Comparison of ENCODE assay signal across 17 cellular contexts in genomic region chr7:96624954-96625353, GRCh38.
DNase-seq lines count a peak whose midpoint lies in the region; ATAC-seq and TF ChIP-seq lines count a peak whose summit lies in the region.
"Had no signal": no experiment of that assay in that cellular context is flagged by ENCODE, and none has a peak within 500 bp of the region (broad histone marks: within the 10 kb centered on the region; RNA-seq: fewer than 3 reads in every experiment).

No MANE protein-coding gene starts in this region.

- WGBS in H9 (ENCODE audit: extremely low coverage, insufficient read length, low lambda C conversion rate): no CpG with 5 or more reads among the region's 2 CpGs
- WGBS in endodermal cell (ENCODE audit: insufficient coverage in 1 of 2, insufficient read length in 1 of 2), 2 experiments: 33 to 65% methylated on average over 1 to 2 of the region's 2 CpGs

- no peak overlapping the region for H2BK15ac ChIP-seq in H9 (ENCODE audit: low read depth, low read length)

- H3K56ac ChIP-seq in H9 (ENCODE audit: insufficient read length, low read depth, low read length): no peak overlapping the region

- H2AFZ ChIP-seq in GM23338: no peak overlapping the region
- H2AFZ ChIP-seq in H9 (ENCODE audit: low read length): no peak overlapping the region
- no peak overlapping the region for H2AFZ ChIP-seq in PC-3 (ENCODE audit: low read length)

- no peak overlapping the region for H2BK20ac ChIP-seq in H9 (ENCODE audit: low read depth, low read length, poor library complexity, severe bottlenecking)

- no peak overlapping the region for H4K8ac ChIP-seq in H9 (replicated peaks; ENCODE audit: insufficient read length, low read depth, low read length)

- H3K27ac Mint-ChIP-seq in GM23338: no peak overlapping the region
- H3K27ac Mint-ChIP-seq in H9: no peak overlapping the region
- H3K27ac Mint-ChIP-seq in endodermal cell: no peak overlapping the region
- no peak overlapping the region for H3K27ac Mint-ChIP-seq in effector memory CD8-positive, alpha-beta T cell
- H3K27ac Mint-ChIP-seq: CD4-positive, alpha-beta memory T cell; HFFc6 had no signal

- H2AK5ac ChIP-seq in H9 (ENCODE audit: insufficient read length, low read length): no peak overlapping the region

- no peaks in the 10 kb centered on the region for H3K79me1 ChIP-seq in H9 (ENCODE audit: insufficient read depth, low read depth, low read length, poor library complexity, severe bottlenecking)

- H4K5ac ChIP-seq in H9 (ENCODE audit: insufficient read length, low read depth, low read length): no peak overlapping the region

- no peak overlapping the region for H3T11ph ChIP-seq in H9 (ENCODE audit: low read length)

- DNase-seq in GM23338 (ENCODE audit: low spot score) (peak; percentile 31), H9 (peak; percentile 32), NCI-H69 (lab: John Stamatoyannopoulos, UW) (peak; percentile 92), endodermal cell (peak; percentile 72), PC-3 (no peak)
- no peak for DNase-seq in effector memory CD4-positive, alpha-beta T cell
- no peak for DNase-seq in activated T-cell treated with anti-CD3 and anti-CD28 coated beads, Interleukin-2, amount 50 U/mL, for 4 hours
- DNase-seq in effector memory CD8-positive, alpha-beta T cell: no peak
- DNase-seq: C1 segment of cervical spinal cord; Calu3; CD4-positive, alpha-beta memory T cell; COR-L47; DMS53; DMS79 treated with DMSO at 0.1 percent for 48 hours; GF-D8; HFFc6 had no signal

- POLR2A ChIA-PET in PC-3 (lab: Charles Lee; ENCODE audit: unreplicated experiment): no interaction called here

- H4K20me1 ChIP-seq in GM23338 (replicated peaks; ENCODE audit: insufficient read depth): no peaks in the 10 kb centered on the region
- no peaks in the 10 kb centered on the region for H4K20me1 ChIP-seq in H9 (ENCODE audit: control insufficient read depth, insufficient read depth, insufficient read length)
- no peaks in the 10 kb centered on the region for H4K20me1 ChIP-seq in PC-3 (ENCODE audit: low read length)

- H3K4ac ChIP-seq in H9 (ENCODE audit: low read depth, low read length): no peak overlapping the region

- H3K4me3 ChIP-seq in GM23338: no peak overlapping the region
- H3K4me3 ChIP-seq in endodermal cell (ENCODE audit: low read length): no peak overlapping the region
- no peak overlapping the region for H3K4me3 ChIP-seq in PC-3 (ENCODE audit: low read length)
- no peak overlapping the region for H3K4me3 ChIP-seq in effector memory CD4-positive, alpha-beta T cell (ENCODE audit: insufficient read depth, low read depth, low read length, poor library complexity, severe bottlenecking)
- H3K4me3 ChIP-seq: HAP-1 had no signal

- H3K4me3 Mint-ChIP-seq in GM23338 (no peak overlapping the region), H9 (no peak overlapping the region), endodermal cell (no peak overlapping the region)
- no peak overlapping the region for H3K4me3 Mint-ChIP-seq in activated T-cell treated with anti-CD3 and anti-CD28 coated beads, Interleukin-2, amount 50 U/mL, for 4 hours
- H3K4me3 Mint-ChIP-seq in effector memory CD8-positive, alpha-beta T cell: no peak overlapping the region
- H3K4me3 Mint-ChIP-seq: CD4-positive, alpha-beta memory T cell; HFFc6 had no signal

- no peak overlapping the region for H3K14ac ChIP-seq in H9 (ENCODE audit: insufficient read depth, low read length)

- H3K4me1 Mint-ChIP-seq in GM23338: peaks cover 7% of the 10 kb centered on the region; the same call in 2 of the 3 replicates
- H3K4me1 Mint-ChIP-seq in H9: peaks cover 8 to 13% of the 10 kb centered on the region in 2 experiments
- H3K4me1 Mint-ChIP-seq in endodermal cell: peaks cover 16% of the 10 kb centered on the region
- no peaks in the 10 kb centered on the region for H3K4me1 Mint-ChIP-seq in activated T-cell treated with anti-CD3 and anti-CD28 coated beads, Interleukin-2, amount 50 U/mL, for 4 hours (ENCODE audit: low read depth)
- no peaks in the 10 kb centered on the region for H3K4me1 Mint-ChIP-seq in effector memory CD8-positive, alpha-beta T cell (ENCODE audit: low read depth in 2 of 2)
- H3K4me1 Mint-ChIP-seq: CD4-positive, alpha-beta memory T cell had no signal

- no peaks in the 10 kb centered on the region for H3K36me3 ChIP-seq in GM23338 (ENCODE audit: insufficient read depth)
- H3K36me3 ChIP-seq in endodermal cell (ENCODE audit: control insufficient read depth, insufficient read depth, low read length): no peaks in the 10 kb centered on the region
- no peaks in the 10 kb centered on the region for H3K36me3 ChIP-seq in PC-3 (ENCODE audit: low read depth, low read length)
- no peaks in the 10 kb centered on the region for H3K36me3 ChIP-seq in effector memory CD4-positive, alpha-beta T cell (ENCODE audit: control insufficient read depth, insufficient read depth, low read length)
- H3K36me3 ChIP-seq: HAP-1 had no signal

- no TSS peak for BruUV-seq in PC-3 (replicated peaks; lab: Mats Ljungman, UMichigan)

- no peaks in the 10 kb centered on the region for H3F3A ChIP-seq in GM23338 (replicated peaks; ENCODE audit: low read depth)
- no peaks in the 10 kb centered on the region for H3F3A ChIP-seq in PC-3 (ENCODE audit: low read length, unreplicated experiment)

- CTCF ChIA-PET in PC-3 (lab: Charles Lee): interaction anchor here (0.5 kb wide), 1 partner anchor 403 kb away, joined by 3 read pairs; no protein-coding TSS in a partner anchor

- H3K9me3 Mint-ChIP-seq in GM23338: no peaks in the 10 kb centered on the region
- H3K9me3 Mint-ChIP-seq in H9: no peaks in the 10 kb centered on the region
- H3K9me3 Mint-ChIP-seq in endodermal cell: no peaks in the 10 kb centered on the region
- H3K9me3 Mint-ChIP-seq in activated T-cell treated with anti-CD3 and anti-CD28 coated beads, Interleukin-2, amount 50 U/mL, for 4 hours: peaks cover 35% of the 10 kb centered on the region
- peaks cover 7 to 43% of the 10 kb centered on the region in 2 donors for H3K9me3 Mint-ChIP-seq in effector memory CD8-positive, alpha-beta T cell

- H3K9me3 ChIP-seq in H9 (ENCODE audit: control insufficient read depth, low read depth, low read length) (no peaks in the 10 kb centered on the region), endodermal cell (ENCODE audit: control insufficient read depth, low read length) (no peaks in the 10 kb centered on the region), PC-3 (ENCODE audit: low read length) (no peaks in the 10 kb centered on the region)
- H3K9me3 ChIP-seq in effector memory CD4-positive, alpha-beta T cell (ENCODE audit: control insufficient read depth, low read length): no peaks in the 10 kb centered on the region
- H3K9me3 ChIP-seq: HAP-1 had no signal

- H3K4me1 ChIP-seq in GM23338 (ENCODE audit: insufficient read depth) (no peaks in the 10 kb centered on the region), H9 (ENCODE audit: insufficient read depth, low read length) (no peaks in the 10 kb centered on the region), endodermal cell (ENCODE audit: control insufficient read depth, insufficient read depth, low read length) (peaks cover 5% of the 10 kb centered on the region), PC-3 (ENCODE audit: insufficient read depth, low read length) (no peaks in the 10 kb centered on the region)
- no peaks in the 10 kb centered on the region for H3K4me1 ChIP-seq in effector memory CD4-positive, alpha-beta T cell (ENCODE audit: control insufficient read depth, insufficient read depth, low read length, poor library complexity, severe bottlenecking)
- H3K4me1 ChIP-seq: HAP-1 had no signal

- H3K9me2 ChIP-seq in GM23338 (ENCODE audit: insufficient read depth) (0 out of 2 replicates have a peak, but pooled peaks cover 5% of the 10 kb centered on the region), PC-3 (replicated peaks; ENCODE audit: low read length) (no peaks in the 10 kb centered on the region)

- ATAC-seq in GM23338 (peak; percentile 85), PC-3 (no peak)
- ATAC-seq in activated T-cell treated with anti-CD3 and anti-CD28 coated beads, Interleukin-2, amount 50 U/mL, for 4 hours: no peak
- no peak for ATAC-seq in effector memory CD8-positive, alpha-beta T cell (replicated peaks)

- no peaks in the 10 kb centered on the region for H3K79me2 ChIP-seq in GM23338 (replicated peaks; ENCODE audit: insufficient read depth)
- no peaks in the 10 kb centered on the region for H3K79me2 ChIP-seq in H9 (ENCODE audit: insufficient read depth, low read length)
- H3K79me2 ChIP-seq in PC-3 (ENCODE audit: low read length): no peaks in the 10 kb centered on the region

- H3K23ac ChIP-seq in H9 (ENCODE audit: insufficient read length, low read depth, low read length): no peak overlapping the region

- H3K27me3 Mint-ChIP-seq in GM23338 (ENCODE audit: insufficient read depth, low read depth, poor library complexity) (no peaks in the 10 kb centered on the region), H9 (ENCODE audit: low read depth) (no peaks in the 10 kb centered on the region), endodermal cell (ENCODE audit: insufficient read depth) (peaks cover 8% of the 10 kb centered on the region)
- no peaks in the 10 kb centered on the region for H3K27me3 Mint-ChIP-seq in activated T-cell treated with anti-CD3 and anti-CD28 coated beads, Interleukin-2, amount 50 U/mL, for 4 hours (ENCODE audit: low read depth)
- peaks cover 0 to 10% of the 10 kb centered on the region in 2 donors for H3K27me3 Mint-ChIP-seq in effector memory CD8-positive, alpha-beta T cell

- H3K27me3 ChIP-seq in GM23338 (ENCODE audit: insufficient read depth) (no peaks in the 10 kb centered on the region), H9 (ENCODE audit: insufficient read depth, low read length) (no peaks in the 10 kb centered on the region), endodermal cell (ENCODE audit: control insufficient read depth, insufficient read depth, low read length, poor library complexity, severe bottlenecking) (no peaks in the 10 kb centered on the region), PC-3 (ENCODE audit: low read length) (no peaks in the 10 kb centered on the region)
- no peaks in the 10 kb centered on the region for H3K27me3 ChIP-seq in effector memory CD4-positive, alpha-beta T cell (replicated peaks; ENCODE audit: control insufficient read depth, insufficient read depth, low read length, poor library complexity, severe bottlenecking)

- no peak overlapping the region for H2BK12ac ChIP-seq in H9 (ENCODE audit: insufficient read length, low read depth, low read length)

- intact Hi-C loops in PC-3 (cut with micrococcal nuclease): no loop called here

- no peak overlapping the region for H3K27ac ChIP-seq in GM23338 (ENCODE audit: low read depth)
- H3K27ac ChIP-seq in H9 (ENCODE audit: insufficient read length, low read depth, low read length): no peak overlapping the region
- no peak overlapping the region for H3K27ac ChIP-seq in endodermal cell (ENCODE audit: low read depth, low read length)
- H3K27ac ChIP-seq in PC-3 (ENCODE audit: low read length): no peak overlapping the region
- H3K27ac ChIP-seq in effector memory CD4-positive, alpha-beta T cell (ENCODE audit: insufficient read depth, low read length, poor library complexity, severe bottlenecking): no peak overlapping the region

- H3K9ac ChIP-seq in H9 (ENCODE audit: extremely low read depth, insufficient read length, low read length): no peak overlapping the region
- H3K9ac ChIP-seq in endodermal cell (ENCODE audit: extremely low read depth, low read length, poor library complexity, severe bottlenecking): no peak overlapping the region
- H3K9ac ChIP-seq in PC-3 (ENCODE audit: low read length): no peak overlapping the region

- no peak for TF ChIP-seq CTCF in GM23338 (conservative IDR thresholded peaks at IDR 0.05; ENCODE audit: low read depth in 2 of 2)
- TF ChIP-seq CTCF in H9 (conservative IDR thresholded peaks at IDR 0.05): no peak
- no peak for TF ChIP-seq CTCF in endodermal cell (conservative IDR thresholded peaks at IDR 0.05)
- TF ChIP-seq CTCF in PC-3 (conservative IDR thresholded peaks at IDR 0.05; ENCODE audit: low read depth, low read length): no peak

- H3K18ac ChIP-seq in H9 (ENCODE audit: insufficient read length, low read depth, low read length): no peak overlapping the region

- no peak overlapping the region for H2BK120ac ChIP-seq in H9 (ENCODE audit: low read depth, low read length, poor library complexity, severe bottlenecking)

- no peak overlapping the region for H4K91ac ChIP-seq in H9 (ENCODE audit: insufficient read length, low read depth, low read length)

- H3K23me2 ChIP-seq in H9 (ENCODE audit: insufficient read length, low read depth, low read length, poor library complexity, severe bottlenecking): no peaks in the 10 kb centered on the region

- no peaks in the 10 kb centered on the region; the same call in 2 of the 3 replicates for H3K36me3 Mint-ChIP-seq in GM23338 (ENCODE audit: low read depth)
- H3K36me3 Mint-ChIP-seq in H9 (ENCODE audit: insufficient read depth in 1 of 3, low read depth in 3 of 3): peaks cover 0 to 2% (median 0%) of the 10 kb centered on the region in 3 experiments; a peak in 1 of 7 replicates
- no peaks in the 10 kb centered on the region for H3K36me3 Mint-ChIP-seq in endodermal cell (ENCODE audit: low read depth)
- peaks cover 5% of the 10 kb centered on the region for H3K36me3 Mint-ChIP-seq in activated T-cell treated with anti-CD3 and anti-CD28 coated beads, Interleukin-2, amount 50 U/mL, for 4 hours (ENCODE audit: insufficient read depth)
- no peaks in the 10 kb centered on the region for H3K36me3 Mint-ChIP-seq in effector memory CD8-positive, alpha-beta T cell (ENCODE audit: insufficient read depth)

- no peak overlapping the region for H2BK5ac ChIP-seq in H9 (ENCODE audit: insufficient read length, low read length)

- H3K4me2 ChIP-seq in GM23338 (no peak overlapping the region), H9 (ENCODE audit: insufficient read depth, insufficient read length, low read length) (no peak overlapping the region), PC-3 (ENCODE audit: low read length) (no peak overlapping the region)

Comparison
In these comparisons a context has a peak if more than half of its experiments do, and no peak if none do; other contexts are left out.
1. DNase-seq: peak in GM23338 (single experiment), H9 (single experiment), NCI-H69 (single experiment) and endodermal cell (single experiment); none in PC-3 (single experiment), effector memory CD4-positive, alpha-beta T cell (0 of 3), activated T-cell treated with anti-CD3 and anti-CD28 coated beads, Interleukin-2, amount 50 U/mL, for 4 hours (single experiment) and effector memory CD8-positive, alpha-beta T cell (0 of 3).